15 cellular contexts compared by ENCODE assay signal in genomic region chr1:202270871-202271326, GRCh38.
A peak's percentile ranks its signal among the peaks of the same experiment; 100 is the strongest.
DNase-seq lines count a peak whose midpoint lies in the region; ATAC-seq, FAIRE-seq and TF ChIP-seq lines count a peak whose summit lies in the region.
"Had no signal": no experiment of that assay in that cellular context is flagged by ENCODE, and none has a peak within 500 bp of the region (broad histone marks: within the 10 kb centered on the region; RNA-seq: fewer than 3 reads in every experiment).

No MANE protein-coding gene starts in this region.

- intact Hi-C loops in pancreas (cut with DNase I) (no loop called here), MCF 10A (cut with micrococcal nuclease) (no loop called here)

- H3K4me2 ChIP-seq in H9 (ENCODE audit: insufficient read depth, insufficient read length, low read length) (no peak overlapping the region), neuronal stem cell (ENCODE audit: insufficient read depth, low read length, poor library complexity, severe bottlenecking) (no peak overlapping the region)

- H2BK5ac ChIP-seq in H9 (ENCODE audit: insufficient read length, low read length) (no peak overlapping the region), neuronal stem cell (ENCODE audit: low read length) (no peak overlapping the region)

- BruUV-seq in MCF 10A (replicated peaks; lab: Mats Ljungman, UMichigan), result no TSS peak

- no peaks in the 10 kb centered on the region for H3K9me3 ChIP-seq in H9 (ENCODE audit: control insufficient read depth, low read depth, low read length)
- H3K9me3 ChIP-seq in neuronal stem cell (replicated peaks in 1 of 2; ENCODE audit: control insufficient read depth in 2 of 2, insufficient read depth in 1 of 2, low read depth in 1 of 2, low read length in 2 of 2), result no peaks in the 10 kb centered on the region
- H3K9me3 ChIP-seq in pancreas, result no peaks in the 10 kb centered on the region

- H2AK5ac ChIP-seq in H9 (ENCODE audit: insufficient read length, low read length) (no peak overlapping the region), neuronal stem cell (ENCODE audit: low read depth, low read length) (peak overlapping the region; percentile 76)

- CTCF ChIA-PET in MCF 10A (lab: Yijun Ruan, JAX), result interaction anchor here (0.6 to 10.6 kb wide), 8 partner anchors 11 to 271 kb away, joined by 3 to 95 read pairs (median 4); partner anchors contain the start of gene LGR6

- no CpG with 5 or more reads among the region's 8 CpGs for WGBS in H9 (ENCODE audit: extremely low coverage, insufficient read length, low lambda C conversion rate)
- no CpG with 5 or more reads among the region's 8 CpGs for WGBS in neuronal stem cell (ENCODE audit: extremely low coverage in 2 of 2, insufficient read length in 2 of 2, insufficient replicate concordance in 1 of 2), 2 donors
- 38 to 40% methylated on average over 8 of the region's 8 CpGs for WGBS in pancreas, 2 donors

- no peak overlapping the region for H4K8ac ChIP-seq in H9 (replicated peaks; ENCODE audit: insufficient read length, low read depth, low read length)
- no peak overlapping the region for H4K8ac ChIP-seq in neuronal stem cell (ENCODE audit: low read depth, low read length)

- H3K27ac ChIP-seq in H9 (ENCODE audit: insufficient read length, low read depth, low read length) (no peak overlapping the region), neuronal stem cell (replicated peaks; ENCODE audit: low read length) (no peak overlapping the region), pancreas (no peak overlapping the region)

- TF ChIP-seq CTCF in H9 (conservative IDR thresholded peaks at IDR 0.05) (no peak), pancreas (IDR thresholded peaks at IDR 0.05) (no peak), MCF 10A (IDR thresholded peaks at IDR 0.05; ENCODE audit: unreplicated experiment) (no peak)

- H3K4ac ChIP-seq in H9 (ENCODE audit: low read depth, low read length) (no peak overlapping the region), neuronal stem cell (ENCODE audit: low read length) (no peak overlapping the region)

- peaks cover 13% of the 10 kb centered on the region for H3K27me3 Mint-ChIP-seq in H9 (ENCODE audit: low read depth)
- peaks cover 14% of the 10 kb centered on the region for H3K27me3 Mint-ChIP-seq in MCF 10A (ENCODE audit: insufficient read depth, unreplicated experiment)

- H2BK12ac ChIP-seq in H9 (ENCODE audit: insufficient read length, low read depth, low read length) (no peak overlapping the region), neuronal stem cell (ENCODE audit: low read length) (peak overlapping the region; percentile 7)

- no peak overlapping the region for H3K56ac ChIP-seq in H9 (ENCODE audit: insufficient read length, low read depth, low read length)

- FAIRE-seq in pancreas (lab: Jason Lieb, UNC), result no peak

- H3K27me3 ChIP-seq in H9 (ENCODE audit: insufficient read depth, low read length) (no peaks in the 10 kb centered on the region), neuronal stem cell (ENCODE audit: control insufficient read depth in 3 of 3, insufficient read depth in 3 of 3, low read depth in 1 of 3, low read length in 3 of 3) (peaks cover 0 to 58% (median 2%) of the 10 kb centered on the region in 3 experiments), pancreas (no peaks in the 10 kb centered on the region)

- DNase-seq in H9 (peak; percentile 14), NCI-H187 treated with DMSO at 0.1 percent for 48 hours (lab: John Stamatoyannopoulos, UW) (peak; percentile 88), NCI-H524 treated with DMSO at 0.1 percent for 48 hours (lab: John Stamatoyannopoulos, UW) (peak; percentile 94), neuronal stem cell (ENCODE audit: low spot score) (no peak), pancreas (no peak), CD1c-positive myeloid dendritic cell (ENCODE audit: extremely low spot score) (no peak), MCF 10A (ENCODE audit: unreplicated experiment) (no peak)
- no peak for DNase-seq in stimulated activated CD4-positive, alpha-beta T cell treated with anti-CD3 and anti-CD28 coated beads, Interleukin-1b, Interleukin-23, amount 100 ng/mL, for 48 hours
- DNase-seq: activated B cell treated with CpG ODN at 0.5 μM for 24 hours; activated effector memory CD4-positive, alpha-beta T cell treated with Interleukin-2 at 50 U/mL for 16 hours; AML-193; HFFc6; stimulated activated CD4-positive, alpha-beta T cell treated with anti-CD3 and anti-CD28 coated beads, Interleukin-4, amount 100 ng/mL, for 1 hour; stimulated activated CD8-positive, alpha-beta memory T cell treated with anti-CD3 and anti-CD28 coated beads, Interleukin-4, amount 100 ng/mL, for 48 hours; T-helper 1 cell had no signal

- H4K5ac ChIP-seq in H9 (ENCODE audit: insufficient read length, low read depth, low read length), result no peak overlapping the region

- no peak overlapping the region for H3K9ac ChIP-seq in H9 (ENCODE audit: extremely low read depth, insufficient read length, low read length)
- no peak overlapping the region for H3K9ac ChIP-seq in neuronal stem cell (ENCODE audit: low read depth, low read length, poor library complexity)

- H4K91ac ChIP-seq in H9 (ENCODE audit: insufficient read length, low read depth, low read length) (no peak overlapping the region), neuronal stem cell (ENCODE audit: low read depth, low read length, poor library complexity) (no peak overlapping the region)

- H3K4me3 Mint-ChIP-seq in H9, result no peak overlapping the region
- H3K4me3 Mint-ChIP-seq in MCF 10A (ENCODE audit: unreplicated experiment), result no peak overlapping the region
- H3K4me3 Mint-ChIP-seq: activated B cell treated with CpG ODN at 0.5 μM for 24 hours, HFFc6 had no signal

- peaks cover 2 to 3% of the 10 kb centered on the region in 2 experiments; a peak in 2 of 4 replicates for H3K4me1 Mint-ChIP-seq in H9
- no peaks in the 10 kb centered on the region for H3K4me1 Mint-ChIP-seq in MCF 10A (ENCODE audit: insufficient read depth, unreplicated experiment)
- H3K4me1 Mint-ChIP-seq: activated B cell treated with CpG ODN at 0.5 μM for 24 hours had no signal

- H2AFZ ChIP-seq in H9 (ENCODE audit: low read length) (no peak overlapping the region), neuronal stem cell (ENCODE audit: low read length) (no peak overlapping the region)

- no peaks in the 10 kb centered on the region for H3K9me3 Mint-ChIP-seq in H9
- H3K9me3 Mint-ChIP-seq in MCF 10A (ENCODE audit: unreplicated experiment), result no peaks in the 10 kb centered on the region
- H3K9me3 Mint-ChIP-seq: activated B cell treated with CpG ODN at 0.5 μM for 24 hours, HFFc6 had no signal

- H3K18ac ChIP-seq in H9 (ENCODE audit: insufficient read length, low read depth, low read length) (peak overlapping the region; percentile 13), neuronal stem cell (ENCODE audit: low read length) (peak overlapping the region; percentile 70)

- H3K79me1 ChIP-seq in H9 (ENCODE audit: insufficient read depth, low read depth, low read length, poor library complexity, severe bottlenecking) (no peaks in the 10 kb centered on the region), neuronal stem cell (ENCODE audit: low read depth, low read length) (no peaks in the 10 kb centered on the region)

- H3K36me3 ChIP-seq in neuronal stem cell (replicated peaks in 1 of 2; ENCODE audit: control insufficient read depth in 2 of 2, insufficient read depth in 2 of 2, low read length in 2 of 2) (no peaks in the 10 kb centered on the region), pancreas (no peaks in the 10 kb centered on the region)

- no peak overlapping the region for H3T11ph ChIP-seq in H9 (ENCODE audit: low read length)

- no peak overlapping the region for H2BK120ac ChIP-seq in H9 (ENCODE audit: low read depth, low read length, poor library complexity, severe bottlenecking)
- H2BK120ac ChIP-seq in neuronal stem cell (ENCODE audit: low read depth, low read length), result no peak overlapping the region

- POLR2A ChIA-PET in MCF 10A (lab: Yijun Ruan, JAX), result interaction anchor here (0.6 to 1.2 kb wide), 4 partner anchors 10 to 79 kb away, joined by 3 to 8 read pairs (median 4); no protein-coding TSS in a partner anchor

- no peak overlapping the region for H3K14ac ChIP-seq in H9 (ENCODE audit: insufficient read depth, low read length)
- peak overlapping the region; percentile 60 for H3K14ac ChIP-seq in neuronal stem cell (ENCODE audit: low read length)

- H3K36me3 Mint-ChIP-seq in H9 (ENCODE audit: insufficient read depth in 1 of 3, low read depth in 3 of 3) (no peaks in the 10 kb centered on the region), MCF 10A (ENCODE audit: insufficient read depth, unreplicated experiment) (no peaks in the 10 kb centered on the region)

- no peaks in the 10 kb centered on the region for H3K4me1 ChIP-seq in H9 (ENCODE audit: insufficient read depth, low read length)
- H3K4me1 ChIP-seq in neuronal stem cell (ENCODE audit: control insufficient read depth in 2 of 2, insufficient read depth in 1 of 2, low read depth in 1 of 2, low read length in 2 of 2), result peaks cover 0 to 16% of the 10 kb centered on the region in 2 donors
- no peaks in the 10 kb centered on the region for H3K4me1 ChIP-seq in pancreas

- H3K79me2 ChIP-seq in H9 (ENCODE audit: insufficient read depth, low read length), result no peaks in the 10 kb centered on the region

- H3K27ac Mint-ChIP-seq in H9 (peak overlapping the region in 1 of 3 experiments; percentile 44; a peak in 1 of 7 replicates), MCF 10A (ENCODE audit: low read depth, unreplicated experiment) (no peak overlapping the region)
- H3K27ac Mint-ChIP-seq: activated B cell treated with CpG ODN at 0.5 μM for 24 hours, HFFc6 had no signal

- no peak overlapping the region for H2BK15ac ChIP-seq in H9 (ENCODE audit: low read depth, low read length)
- H2BK15ac ChIP-seq in neuronal stem cell (ENCODE audit: low read length), result peak overlapping the region; percentile 42

- no peak for ATAC-seq in pancreas

- H3K23me2 ChIP-seq in H9 (ENCODE audit: insufficient read length, low read depth, low read length, poor library complexity, severe bottlenecking), result no peaks in the 10 kb centered on the region

- H3K4me3 ChIP-seq in neuronal stem cell (ENCODE audit: low read length in 2 of 2), result no peak overlapping the region
- no peak overlapping the region for H3K4me3 ChIP-seq in pancreas

- H3K23ac ChIP-seq in H9 (ENCODE audit: insufficient read length, low read depth, low read length) (no peak overlapping the region), neuronal stem cell (ENCODE audit: low read depth, low read length, poor library complexity) (no peak overlapping the region)

- H4K20me1 ChIP-seq in H9 (ENCODE audit: control insufficient read depth, insufficient read depth, insufficient read length), result no peaks in the 10 kb centered on the region

- no peak overlapping the region for H2BK20ac ChIP-seq in H9 (ENCODE audit: low read depth, low read length, poor library complexity, severe bottlenecking)

Comparison
In these comparisons a context has a peak if more than half of its experiments do, and no peak if none do; other contexts are left out.
1. DNase-seq: peak in H9 (single experiment), NCI-H187 treated with DMSO at 0.1 percent for 48 hours (single experiment) and NCI-H524 treated with DMSO at 0.1 percent for 48 hours (single experiment); none in neuronal stem cell (single experiment), stimulated activated CD4-positive, alpha-beta T cell treated with anti-CD3 and anti-CD28 coated beads, Interleukin-1b, Interleukin-23, amount 100 ng/mL, for 48 hours (single experiment), pancreas (0 of 6), CD1c-positive myeloid dendritic cell (single experiment) and MCF 10A (single experiment).